In the genomic region with DNA sequence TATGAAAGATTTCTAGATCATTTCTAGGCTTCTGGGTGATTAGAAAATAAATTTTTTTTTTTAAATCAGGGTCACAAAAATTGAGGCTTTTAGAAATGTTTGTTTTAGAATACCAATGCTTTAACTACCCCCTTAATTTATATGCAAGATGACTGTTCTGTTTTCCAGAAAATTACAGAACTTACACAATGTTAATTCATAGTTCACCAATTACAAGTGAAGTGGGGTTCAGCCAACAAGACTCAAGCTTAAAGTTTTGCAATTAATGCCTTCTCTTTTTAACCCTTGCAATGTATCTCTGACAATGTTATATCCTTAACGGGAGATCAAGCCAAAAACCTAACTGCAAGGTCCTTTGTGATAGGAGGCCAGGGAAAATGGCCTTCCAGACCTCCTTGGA, we compare ENCODE assay signal across 18 cellular contexts. TPM values are rescaled to one million over a fixed set of nuclear protein-coding genes. Genes with fewer than 3 reads are reported as not detected.
A peak's percentile ranks its signal among the peaks of the same experiment; 100 is the strongest.
DNase-seq lines count a peak whose midpoint lies in the region; ATAC-seq and TF ChIP-seq lines count a peak whose summit lies in the region.
"Had no signal": no experiment of that assay in that cellular context is flagged by ENCODE, and none has a peak within 500 bp of the region (broad histone marks: within the 10 kb centered on the region; RNA-seq: fewer than 3 reads in every experiment).

No MANE protein-coding gene starts in this region.

- H3K36me3 ChIP-seq in RWPE2 (ENCODE audit: low read depth) = no peaks in the 10 kb centered on the region
- H3K36me3 ChIP-seq in gastrocnemius medialis = no peaks in the 10 kb centered on the region

- peaks cover 2 to 8% (median 6%) of the 10 kb centered on the region in 3 donors for H3K27me3 Mint-ChIP-seq in CD14-positive monocyte (ENCODE audit: low read depth in 3 of 3)

- H3K27me3 ChIP-seq in RWPE2 (ENCODE audit: insufficient read depth, poor library complexity, severe bottlenecking) (no peaks in the 10 kb centered on the region), gastrocnemius medialis (no peaks in the 10 kb centered on the region)

- H3K27ac Mint-ChIP-seq in CD14-positive monocyte = peak overlapping the region; percentile 24 to 87 (median 81)
- H3K27ac Mint-ChIP-seq: activated CD4-positive, alpha-beta T cell treated with anti-CD3 and anti-CD28 coated beads, Interleukin-2, amount 10 ng/mL, durations not matched to agents 24 days and 14 days; T-helper 2 cell treated with Interferon-gamma antibody and Interleukin-4, amounts not matched to agents 5 μg/mL and 100 μg/mL, for 36 hours had no signal

- no peaks in the 10 kb centered on the region for H3K36me3 Mint-ChIP-seq in CD14-positive monocyte

- intact Hi-C loops in CD14-positive monocyte (cut with micrococcal nuclease) (no loop called here), gastrocnemius medialis (cut with DNase I; ENCODE audit: low total_unique reads) (no loop called here)

- H3K9me3 Mint-ChIP-seq in CD14-positive monocyte = no peaks in the 10 kb centered on the region
- H3K9me3 Mint-ChIP-seq: activated CD4-positive, alpha-beta T cell treated with anti-CD3 and anti-CD28 coated beads, Interleukin-2, amount 10 ng/mL, durations not matched to agents 24 days and 14 days; T-helper 2 cell treated with Interferon-gamma antibody and Interleukin-4, amounts not matched to agents 5 μg/mL and 100 μg/mL, for 36 hours had no signal

- no peak overlapping the region for H3K4me3 Mint-ChIP-seq in CD14-positive monocyte
- H3K4me3 Mint-ChIP-seq: activated CD4-positive, alpha-beta T cell treated with anti-CD3 and anti-CD28 coated beads, Interleukin-2, amount 10 ng/mL, durations not matched to agents 24 days and 14 days; T-helper 2 cell treated with Interferon-gamma antibody and Interleukin-4, amounts not matched to agents 5 μg/mL and 100 μg/mL, for 36 hours had no signal

- no peak overlapping the region for H3K4me3 ChIP-seq in RWPE2 (ENCODE audit: severe bottlenecking)
- H3K4me3 ChIP-seq in fibroblast of villous mesenchyme (ENCODE audit: low read depth, low read length) = no peak overlapping the region
- peak overlapping the region in 1 of 4 donors; percentile 32 for H3K4me3 ChIP-seq in gastrocnemius medialis
- H3K4me3 ChIP-seq: K562 had no signal

- H3K9me3 ChIP-seq in RWPE2 (ENCODE audit: severe bottlenecking) = no peaks in the 10 kb centered on the region
- no peaks in the 10 kb centered on the region for H3K9me3 ChIP-seq in gastrocnemius medialis

- CTCF ChIA-PET in GM10248 (lab: Yijun Ruan, JAX) = interaction anchor here (1.8 kb wide), 1 partner anchor 139 kb away, joined by 6 read pairs; no protein-coding TSS in a partner anchor

- DNase-seq in CD14-positive monocyte (ENCODE audit: low spot score) (no peak), RWPE2 (ENCODE audit: low spot score) (no peak), fibroblast of villous mesenchyme (ENCODE audit: low read depth) (peak; percentile 21), gastrocnemius medialis (no peak), NCI-H187 (lab: John Stamatoyannopoulos, UW) (no peak), GM10248 (ENCODE audit: extremely low spot score) (no peak)
- DNase-seq: activated CD4-positive, alpha-beta T cell treated with anti-CD3 and anti-CD28 coated beads, Interleukin-2, amount 10 ng/mL, durations not matched to agents 24 days and 14 days; AML-193 had no signal

- POLR2A ChIA-PET in GM10248 (lab: Yijun Ruan, JAX) = no interaction called here

- no peak for ATAC-seq in RWPE2 (ENCODE audit: low read depth)
- no peak for ATAC-seq in gastrocnemius medialis
- ATAC-seq in HG03432 (IDR thresholded peaks at IDR 0.05; ENCODE audit: unreplicated experiment) = no peak
- no peak for ATAC-seq in GM19395 (IDR thresholded peaks at IDR 0.05; ENCODE audit: unreplicated experiment)

- TF ChIP-seq POLR2A in gastrocnemius medialis (IDR thresholded peaks at IDR 0.05) = no peak

- H3K4me1 ChIP-seq in RWPE2 (ENCODE audit: insufficient read depth, poor library complexity, severe bottlenecking) (peaks cover 17% of the 10 kb centered on the region), gastrocnemius medialis (peaks cover 0 to 9% of the 10 kb centered on the region in 2 donors)

- in situ Hi-C loops in gastrocnemius medialis (cut with MboI; ENCODE audit: low sequenced_read_pairs in 4 of 4) = loop anchor here in 2 of 4 donors (10.0 kb wide), 2 partner anchors 136 to 206 kb away; no protein-coding TSS in a partner anchor

- peak overlapping the region; percentile 77 for H3K27ac ChIP-seq in RWPE2 (ENCODE audit: poor library complexity, severe bottlenecking)
- H3K27ac ChIP-seq in gastrocnemius medialis = peak overlapping the region; percentile 61 to 71 (median 68)

- H3K4me1 Mint-ChIP-seq in CD14-positive monocyte = peaks cover 27% of the 10 kb centered on the region

- TF ChIP-seq CTCF in CD14-positive monocyte (IDR thresholded peaks at IDR 0.05) = no peak
- no peak for TF ChIP-seq CTCF in RWPE2 (IDR thresholded peaks at IDR 0.05; ENCODE audit: poor library complexity, severe bottlenecking)
- no peak for TF ChIP-seq CTCF in fibroblast of villous mesenchyme (IDR thresholded peaks at IDR 0.05; ENCODE audit: insufficient read depth, low read depth, low read length)
- no peak for TF ChIP-seq CTCF in gastrocnemius medialis (IDR thresholded peaks at IDR 0.05 in 4 of 5, conservative IDR thresholded peaks at IDR 0.05 in 1 of 5)
- no peak for TF ChIP-seq CTCF in GM10248 (IDR thresholded peaks at IDR 0.05; ENCODE audit: control extremely low read depth, extremely low read depth, low read depth, missing control alignments)

RNA-seq across cellular contexts. Expression of a gene that starts 5.6 kb away (rescaled TPM):
- polyA plus RNA-seq in CD14-positive monocyte = not detected
- under 0.01 and 0.43 TPM in 2 replicates for total RNA-seq in fibroblast of villous mesenchyme
- total RNA-seq in gastrocnemius medialis = 10 to 100 TPM; 12.2 to 32.6 (median 16.9) TPM
- total RNA-seq: activated CD4-positive, alpha-beta T cell treated with anti-CD3 and anti-CD28 coated beads, Interleukin-2, amount 10 ng/mL, durations not matched to agents 24 days and 14 days; dermis microvascular lymphatic vessel endothelial cell had no signal
- polyA plus RNA-seq: K562, neural cell had no signal

RNA-seq across cellular contexts. Expression of a gene that starts 12.8 kb away (rescaled TPM):
- polyA plus RNA-seq in CD14-positive monocyte = not detected
- not detected in 2 replicates for total RNA-seq in fibroblast of villous mesenchyme
- total RNA-seq in gastrocnemius medialis = not detected
- total RNA-seq: activated CD4-positive, alpha-beta T cell treated with anti-CD3 and anti-CD28 coated beads, Interleukin-2, amount 10 ng/mL, durations not matched to agents 24 days and 14 days; dermis microvascular lymphatic vessel endothelial cell; frontal cortex; K562; kidney epithelial cell; urinary bladder had no signal
- polyA plus RNA-seq: adipose tissue, K562, neural cell had no signal
